8 cellular contexts compared by ENCODE assay signal in genomic region chr12:50085615-50085928, GRCh38. TPM values are rescaled to one million over a fixed set of nuclear protein-coding genes. Genes with fewer than 3 reads are reported as not detected.
A peak's percentile ranks its signal among the peaks of the same experiment; 100 is the strongest.
DNase-seq lines count a peak whose midpoint lies in the region; ATAC-seq and TF ChIP-seq lines count a peak whose summit lies in the region.

No MANE protein-coding gene starts in this region.

- peaks cover 43% of the 10 kb centered on the region for H3K36me3 ChIP-seq in HUES48 (ENCODE audit: control insufficient read depth, insufficient read depth, low read length)

- peak overlapping the region; percentile 89 for H3K4me3 Mint-ChIP-seq in natural killer cell

- peaks cover 11% of the 10 kb centered on the region for H3K27me3 ChIP-seq in HUES48 (ENCODE audit: control insufficient read depth, insufficient read depth, low read length)

- no peak for DNase-seq in cardiac fibroblast (ENCODE audit: low read depth in 2 of 2)
- DNase-seq in natural killer cell, result no peak
- no peak for DNase-seq in NCI-H2029 treated with DMSO at 0.1 percent for 48 hours (lab: John Stamatoyannopoulos, UW)
- no peak for DNase-seq in germinal center (ENCODE audit: low spot score)

- H3K4me3 ChIP-seq in GM12875 (ENCODE audit: low read depth, low read length), result peak overlapping the region; percentile 83
- peak overlapping the region; percentile 75 for H3K4me3 ChIP-seq in HUES48 (ENCODE audit: low read depth, low read length)
- peak overlapping the region; percentile 68 to 70 for H3K4me3 ChIP-seq in cardiac fibroblast (replicated peaks in 1 of 2; ENCODE audit: low read depth in 2 of 2, low read length in 2 of 2)

- peak overlapping the region; percentile 11 for H3K9ac ChIP-seq in HUES48 (ENCODE audit: low read depth, low read length)

- peak in 2 of 3 donors; percentile 8 to 9 for ATAC-seq in natural killer cell
- ATAC-seq in HG03460 (IDR thresholded peaks at IDR 0.05; ENCODE audit: unreplicated experiment), result no peak
- ATAC-seq in GM21825 (IDR thresholded peaks at IDR 0.05; ENCODE audit: unreplicated experiment), result no peak

- intact Hi-C loops in natural killer cell (cut with micrococcal nuclease), result loop anchor here (1.0 to 10.0 kb wide), 2 partner anchors 26 to 229 kb away; no protein-coding TSS in a partner anchor

- no peaks in the 10 kb centered on the region for H3K27me3 Mint-ChIP-seq in natural killer cell (ENCODE audit: low read depth in 2 of 2)

- H3K27ac Mint-ChIP-seq in natural killer cell, result peak overlapping the region; percentile 89 to 94

- H3K4me1 ChIP-seq in HUES48 (ENCODE audit: control insufficient read depth, insufficient read depth, low read length), result no peaks in the 10 kb centered on the region

- peaks cover 6% of the 10 kb centered on the region for H3K36me3 Mint-ChIP-seq in natural killer cell

- no peaks in the 10 kb centered on the region for H3K9me3 ChIP-seq in HUES48 (ENCODE audit: control insufficient read depth, insufficient read depth, low read length)

- H3K9me3 Mint-ChIP-seq in natural killer cell, result no peaks in the 10 kb centered on the region

- peak overlapping the region; percentile 98 for H3K27ac ChIP-seq in HUES48 (ENCODE audit: low read depth, low read length)

- no peak for TF ChIP-seq CTCF in GM12875 (IDR thresholded peaks at IDR 0.05; ENCODE audit: borderline replicate concordance, insufficient read depth, low read depth, low read length)
- TF ChIP-seq CTCF in cardiac fibroblast (IDR thresholded peaks at IDR 0.05; ENCODE audit: low read depth, low read length), result no peak
- TF ChIP-seq CTCF in natural killer cell (IDR thresholded peaks at IDR 0.05), result no peak

- peaks cover 33 to 38% of the 10 kb centered on the region in 2 donors for H3K4me1 Mint-ChIP-seq in natural killer cell

RNA-seq across cellular contexts. Expression of gene SMARCD1, which starts 0.4 kb away (rescaled TPM):
- 10 to 100 TPM; 81.3 to 97.0 (median 88.6) TPM for total RNA-seq in natural killer cell

RNA-seq across cellular contexts. Expression of gene GPD1, which starts 18.2 kb away (rescaled TPM):
- total RNA-seq in natural killer cell, result under 1 TPM in 1 of 3 donors, not detected in 2; 0.65 TPM

RNA-seq across cellular contexts. Expression of gene COX14, which starts 26.5 kb away (rescaled TPM):
- total RNA-seq in natural killer cell, result 10 to 100 TPM; 32.8 to 42.6 (median 36.7) TPM

RNA-seq across cellular contexts. Expression of gene ASIC1, which starts 28.2 kb away (rescaled TPM):
- under 1 TPM in 1 of 3 donors, not detected in 2; 0.21 TPM for total RNA-seq in natural killer cell

Comparison
In these comparisons a context has a peak if more than half of its experiments do, and no peak if none do; other contexts are left out.
1. ATAC-seq: peak in natural killer cell (2 of 3); none in HG03460 (single experiment) and GM21825 (single experiment).
2. Peak in every context shown above with its lines, with median percentiles within 50 percentile points of each other: H3K4me3 ChIP-seq.